Comparison of ENCODE assay signal across 12 cellular contexts in genomic region chr3:109803274-109803673, GRCh38.
DNase-seq lines count a peak whose midpoint lies in the region; ATAC-seq and TF ChIP-seq lines count a peak whose summit lies in the region.
"Had no signal": no experiment of that assay in that cellular context is flagged by ENCODE, and none has a peak within 500 bp of the region (broad histone marks: within the 10 kb centered on the region; RNA-seq: fewer than 3 reads in every experiment).

No MANE protein-coding gene starts in this region.

- no peak overlapping the region for H3K18ac ChIP-seq in mesendoderm (ENCODE audit: low read length)

- H3K4ac ChIP-seq in mesendoderm (ENCODE audit: low read depth, low read length), result no peak overlapping the region

- H3K9me3 ChIP-seq in CD8-positive, alpha-beta T cell (ENCODE audit: low read length), result no peaks in the 10 kb centered on the region
- H3K9me3 ChIP-seq: gastrocnemius medialis had no signal

- POLR2A ChIA-PET in CD8-positive, alpha-beta T cell (lab: Charles Lee), result interaction anchor here (1.6 kb wide), 1 partner anchor 10 kb away, joined by 3 read pairs; no protein-coding TSS in a partner anchor

- H3K4me1 ChIP-seq in CD8-positive, alpha-beta T cell (ENCODE audit: insufficient read depth, low read length), result peaks cover 37% of the 10 kb centered on the region
- H3K4me1 ChIP-seq in mesendoderm (ENCODE audit: control insufficient read depth, low read depth, low read length), result no peaks in the 10 kb centered on the region
- H3K4me1 ChIP-seq: gastrocnemius medialis had no signal

- H3K56ac ChIP-seq in mesendoderm (ENCODE audit: low read length), result no peak overlapping the region

- H3K27ac ChIP-seq in CD8-positive, alpha-beta T cell (ENCODE audit: low read depth, low read length), result no peak overlapping the region
- H3K27ac ChIP-seq in mesendoderm (ENCODE audit: low read depth, low read length), result no peak overlapping the region
- H3K27ac ChIP-seq: gastrocnemius medialis, spleen had no signal

- H3K23ac ChIP-seq in mesendoderm (ENCODE audit: low read length), result no peak overlapping the region

- no peak for TF ChIP-seq CTCF in CD8-positive, alpha-beta T cell (IDR thresholded peaks at IDR 0.05)
- peak; percentile 31 for TF ChIP-seq CTCF in astrocyte of the cerebellum (IDR thresholded peaks at IDR 0.05; ENCODE audit: low read depth, low read length, missing control alignments)

- no peaks in the 10 kb centered on the region for H3K27me3 ChIP-seq in CD8-positive, alpha-beta T cell (ENCODE audit: insufficient read depth, low read length)
- H3K27me3 ChIP-seq in mesendoderm (ENCODE audit: insufficient read depth, low read length, poor library complexity), result no peaks in the 10 kb centered on the region
- H3K27me3 ChIP-seq: gastrocnemius medialis, spleen had no signal

- no peak overlapping the region for H4K5ac ChIP-seq in mesendoderm (ENCODE audit: low read length)

- H3K4me1 Mint-ChIP-seq in CD8-positive, alpha-beta T cell (ENCODE audit: low read depth), result peaks cover 54% of the 10 kb centered on the region

- H3K79me1 ChIP-seq in mesendoderm (ENCODE audit: low read length), result no peaks in the 10 kb centered on the region

- intact Hi-C loops in CD8-positive, alpha-beta T cell (cut with DNase I, micrococcal nuclease), result no loop called here

- H3K27ac Mint-ChIP-seq in CD8-positive, alpha-beta T cell, result peak overlapping the region; percentile 7

- H3K79me2 ChIP-seq in mesendoderm (ENCODE audit: control insufficient read depth, insufficient read depth, low read length), result no peaks in the 10 kb centered on the region

- in situ Hi-C loops in astrocyte of the cerebellum (cut with HindIII; ENCODE audit: low sequenced_read_pairs), result no loop called here

- no peaks in the 10 kb centered on the region for H3K36me3 ChIP-seq in CD8-positive, alpha-beta T cell (ENCODE audit: insufficient read depth, low read length)
- no peaks in the 10 kb centered on the region for H3K36me3 ChIP-seq in mesendoderm (ENCODE audit: control insufficient read depth, insufficient read depth, low read length)
- H3K36me3 ChIP-seq: gastrocnemius medialis, spleen had no signal

- H2AK5ac ChIP-seq in mesendoderm (ENCODE audit: low read length), result no peak overlapping the region

- no peak overlapping the region for H4K8ac ChIP-seq in mesendoderm (ENCODE audit: low read depth, low read length)

- no peak for DNase-seq in CD8-positive, alpha-beta T cell
- DNase-seq in HT1080 (ENCODE audit: low read depth) (peak; percentile 30), astrocyte of the cerebellum (ENCODE audit: low read depth) (no peak), mesendoderm (peak; percentile 27), NOMO-1 (lab: John Stamatoyannopoulos, UW; ENCODE audit: unreplicated experiment in 2 of 2) (no peak)
- DNase-seq in activated effector memory CD4-positive, alpha-beta T cell treated with Interleukin-2 at 50 U/mL for 16 hours, result no peak
- DNase-seq: caudate nucleus, gastrocnemius medialis, spleen, T1000 had no signal

- H3K9me3 Mint-ChIP-seq in CD8-positive, alpha-beta T cell, result peaks cover 18% of the 10 kb centered on the region

- no peak for ATAC-seq in CD8-positive, alpha-beta T cell
- ATAC-seq in GM18511 (IDR thresholded peaks at IDR 0.05; ENCODE audit: unreplicated experiment) (no peak), HG03469 (IDR thresholded peaks at IDR 0.05; ENCODE audit: unreplicated experiment) (no peak)
- ATAC-seq: gastrocnemius medialis had no signal

- H3K36me3 Mint-ChIP-seq in CD8-positive, alpha-beta T cell, result peaks cover 10% of the 10 kb centered on the region

- no CpG with 5 or more reads among the region's 6 CpGs for WGBS in mesendoderm (ENCODE audit: extremely low coverage, insufficient coverage, low lambda C conversion rate)

- no peak overlapping the region for H3K4me3 Mint-ChIP-seq in CD8-positive, alpha-beta T cell

- no peak overlapping the region for H3K9ac ChIP-seq in mesendoderm (ENCODE audit: low read length)

- no peak overlapping the region for H3K4me2 ChIP-seq in mesendoderm (ENCODE audit: low read length)

- no peak overlapping the region for H2BK120ac ChIP-seq in mesendoderm (ENCODE audit: low read depth, low read length)

- H3K27me3 Mint-ChIP-seq in CD8-positive, alpha-beta T cell (ENCODE audit: low read depth), result no peaks in the 10 kb centered on the region

- no peak overlapping the region for H3K4me3 ChIP-seq in CD8-positive, alpha-beta T cell (ENCODE audit: low read depth, low read length)
- H3K4me3 ChIP-seq in astrocyte of the cerebellum (ENCODE audit: low read depth, low read length), result no peak overlapping the region
- no peak overlapping the region for H3K4me3 ChIP-seq in mesendoderm (ENCODE audit: low read length)
- H3K4me3 ChIP-seq: gastrocnemius medialis, spleen had no signal

- H2BK5ac ChIP-seq in mesendoderm (ENCODE audit: low read length), result no peak overlapping the region

- CTCF ChIA-PET in CD8-positive, alpha-beta T cell (lab: Charles Lee), result interaction anchor here (1.5 kb wide), 1 partner anchor 22 kb away, joined by 4 read pairs; no protein-coding TSS in a partner anchor

- no peak overlapping the region for H2BK15ac ChIP-seq in mesendoderm (replicated peaks; ENCODE audit: low read depth)

Comparison
In these comparisons a context has a peak if more than half of its experiments do, and no peak if none do; other contexts are left out.
1. DNase-seq: peak in HT1080 (single experiment) and mesendoderm (single experiment); none in CD8-positive, alpha-beta T cell (0 of 7), astrocyte of the cerebellum (single experiment), activated effector memory CD4-positive, alpha-beta T cell treated with Interleukin-2 at 50 U/mL for 16 hours (single experiment) and NOMO-1 (0 of 2).